ENCODE assay signal across 1 cellular context in genomic region chr2:68594674-68595492, GRCh38.
TF ChIP-seq lines count a peak whose summit lies in the region.

No MANE protein-coding gene starts in this region.

TF ChIP-seq in HepG2, 621 proteins besides CTCF, POLR2A, EP300 and RAD21 (continued from another document and continues in another):
- TF ChIP-seq RNF219 (CRISPR knock-in tag; IDR thresholded peaks at IDR 0.05), result no peak
- TF ChIP-seq TAF1 (CRISPR knock-in tag; IDR thresholded peaks at IDR 0.05), result no peak
- no peak for TF ChIP-seq NFE2 (CRISPR knock-in tag; IDR thresholded peaks at IDR 0.05)
- TF ChIP-seq ZNF800 (CRISPR knock-in tag; IDR thresholded peaks at IDR 0.05), result no peak
- TF ChIP-seq HMGA1 (CRISPR knock-in tag; conservative IDR thresholded peaks at IDR 0.05), result no peak
- no peak for TF ChIP-seq ZNF33A (CRISPR knock-in tag; IDR thresholded peaks at IDR 0.05; ENCODE audit: borderline replicate concordance)
- TF ChIP-seq TBX3 (IDR thresholded peaks at IDR 0.05; ENCODE audit: borderline replicate concordance), result no peak
- no peak for TF ChIP-seq U2AF1 (optimal IDR thresholded peaks at IDR 0.05; ENCODE audit: low read depth, low read length)
- no peak for TF ChIP-seq TBX2 (CRISPR knock-in tag; IDR thresholded peaks at IDR 0.05; ENCODE audit: borderline replicate concordance)
- TF ChIP-seq ZNF609 (CRISPR knock-in tag; IDR thresholded peaks at IDR 0.05; ENCODE audit: borderline replicate concordance), result no peak
- TF ChIP-seq ASH2L (IDR thresholded peaks at IDR 0.05; ENCODE audit: insufficient read length, low read depth, low read length), result peak; percentile 26
- TF ChIP-seq ZNF614 (CRISPR knock-in tag; IDR thresholded peaks at IDR 0.05; ENCODE audit: borderline replicate concordance), result 0 out of 2 replicates have a peak, but pooled peaks have one; percentile 25
- TF ChIP-seq MED1 (CRISPR knock-in tag; IDR thresholded peaks at IDR 0.05), result 0 out of 2 replicates have a peak, but pooled peaks have one; percentile 28
- TF ChIP-seq ZC3H13 (CRISPR knock-in tag; IDR thresholded peaks at IDR 0.05), result no peak
- peak; percentile 76 for TF ChIP-seq FOXA3 (CRISPR knock-in tag; IDR thresholded peaks at IDR 0.05)
- TF ChIP-seq, protein P1, sequence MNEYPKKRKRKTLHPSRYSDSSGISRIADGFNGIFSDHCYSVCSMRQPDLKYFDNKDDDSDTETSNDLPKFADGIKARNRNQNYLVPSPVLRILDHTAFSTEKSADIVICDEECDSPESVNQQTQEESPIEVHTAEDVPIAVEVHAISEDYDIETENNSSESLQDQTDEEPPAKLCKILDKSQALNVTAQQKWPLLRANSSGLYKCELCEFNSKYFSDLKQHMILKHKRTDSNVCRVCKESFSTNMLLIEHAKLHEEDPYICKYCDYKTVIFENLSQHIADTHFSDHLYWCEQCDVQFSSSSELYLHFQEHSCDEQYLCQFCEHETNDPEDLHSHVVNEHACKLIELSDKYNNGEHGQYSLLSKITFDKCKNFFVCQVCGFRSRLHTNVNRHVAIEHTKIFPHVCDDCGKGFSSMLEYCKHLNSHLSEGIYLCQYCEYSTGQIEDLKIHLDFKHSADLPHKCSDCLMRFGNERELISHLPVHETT (CRISPR knock-in tag; conservative IDR thresholded peaks at IDR 0.05), result no peak
- TF ChIP-seq, protein P2, sequence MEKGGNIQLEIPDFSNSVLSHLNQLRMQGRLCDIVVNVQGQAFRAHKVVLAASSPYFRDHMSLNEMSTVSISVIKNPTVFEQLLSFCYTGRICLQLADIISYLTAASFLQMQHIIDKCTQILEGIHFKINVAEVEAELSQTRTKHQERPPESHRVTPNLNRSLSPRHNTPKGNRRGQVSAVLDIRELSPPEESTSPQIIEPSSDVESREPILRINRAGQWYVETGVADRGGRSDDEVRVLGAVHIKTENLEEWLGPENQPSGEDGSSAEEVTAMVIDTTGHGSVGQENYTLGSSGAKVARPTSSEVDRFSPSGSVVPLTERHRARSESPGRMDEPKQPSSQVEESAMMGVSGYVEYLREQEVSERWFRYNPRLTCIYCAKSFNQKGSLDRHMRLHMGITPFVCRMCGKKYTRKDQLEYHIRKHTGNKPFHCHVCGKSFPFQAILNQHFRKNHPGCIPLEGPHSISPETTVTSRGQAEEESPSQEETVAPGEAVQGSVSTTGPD (CRISPR knock-in tag; IDR thresholded peaks at IDR 0.05), result no peak
- TF ChIP-seq ZNF546 (CRISPR knock-in tag; conservative IDR thresholded peaks at IDR 0.05), result no peak
- TF ChIP-seq ZNF280D (CRISPR knock-in tag; IDR thresholded peaks at IDR 0.05), result no peak; the same call in 1 of the 2 replicates
- TF ChIP-seq ZNF276 (CRISPR knock-in tag; IDR thresholded peaks at IDR 0.05; ENCODE audit: low read depth), result no peak
- no peak for TF ChIP-seq ZNF780A (CRISPR knock-in tag; IDR thresholded peaks at IDR 0.05)
- TF ChIP-seq ZNF234 (CRISPR knock-in tag; conservative IDR thresholded peaks at IDR 0.05), result no peak
- no peak for TF ChIP-seq SP4 (CRISPR knock-in tag; IDR thresholded peaks at IDR 0.05)
- TF ChIP-seq KLF13 (CRISPR knock-in tag; IDR thresholded peaks at IDR 0.05), result no peak
- TF ChIP-seq NBN (conservative IDR thresholded peaks at IDR 0.05), result no peak
- TF ChIP-seq, protein P3, sequence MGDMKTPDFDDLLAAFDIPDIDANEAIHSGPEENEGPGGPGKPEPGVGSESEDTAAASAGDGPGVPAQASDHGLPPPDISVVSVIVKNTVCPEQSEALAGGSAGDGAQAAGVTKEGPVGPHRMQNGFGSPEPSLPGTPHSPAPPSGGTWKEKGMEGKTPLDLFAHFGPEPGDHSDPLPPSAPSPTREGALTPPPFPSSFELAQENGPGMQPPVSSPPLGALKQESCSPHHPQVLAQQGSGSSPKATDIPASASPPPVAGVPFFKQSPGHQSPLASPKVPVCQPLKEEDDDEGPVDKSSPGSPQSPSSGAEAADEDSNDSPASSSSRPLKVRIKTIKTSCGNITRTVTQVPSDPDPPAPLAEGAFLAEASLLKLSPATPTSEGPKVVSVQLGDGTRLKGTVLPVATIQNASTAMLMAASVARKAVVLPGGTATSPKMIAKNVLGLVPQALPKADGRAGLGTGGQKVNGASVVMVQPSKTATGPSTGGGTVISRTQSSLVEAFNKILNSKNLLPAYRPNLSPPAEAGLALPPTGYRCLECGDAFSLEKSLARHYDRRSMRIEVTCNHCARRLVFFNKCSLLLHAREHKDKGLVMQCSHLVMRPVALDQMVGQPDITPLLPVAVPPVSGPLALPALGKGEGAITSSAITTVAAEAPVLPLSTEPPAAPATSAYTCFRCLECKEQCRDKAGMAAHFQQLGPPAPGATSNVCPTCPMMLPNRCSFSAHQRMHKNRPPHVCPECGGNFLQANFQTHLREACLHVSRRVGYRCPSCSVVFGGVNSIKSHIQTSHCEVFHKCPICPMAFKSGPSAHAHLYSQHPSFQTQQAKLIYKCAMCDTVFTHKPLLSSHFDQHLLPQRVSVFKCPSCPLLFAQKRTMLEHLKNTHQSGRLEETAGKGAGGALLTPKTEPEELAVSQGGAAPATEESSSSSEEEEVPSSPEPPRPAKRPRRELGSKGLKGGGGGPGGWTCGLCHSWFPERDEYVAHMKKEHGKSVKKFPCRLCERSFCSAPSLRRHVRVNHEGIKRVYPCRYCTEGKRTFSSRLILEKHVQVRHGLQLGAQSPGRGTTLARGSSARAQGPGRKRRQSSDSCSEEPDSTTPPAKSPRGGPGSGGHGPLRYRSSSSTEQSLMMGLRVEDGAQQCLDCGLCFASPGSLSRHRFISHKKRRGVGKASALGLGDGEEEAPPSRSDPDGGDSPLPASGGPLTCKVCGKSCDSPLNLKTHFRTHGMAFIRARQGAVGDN (CRISPR knock-in tag; IDR thresholded peaks at IDR 0.05), result no peak
- no peak for TF ChIP-seq NFATC3 (CRISPR knock-in tag; IDR thresholded peaks at IDR 0.05)
- no peak for TF ChIP-seq ZNF775 (CRISPR knock-in tag; IDR thresholded peaks at IDR 0.05; ENCODE audit: borderline replicate concordance)
- peak; percentile 8; the same call in 1 of the 2 replicates for TF ChIP-seq RXRB (CRISPR knock-in tag; IDR thresholded peaks at IDR 0.05; ENCODE audit: borderline replicate concordance)
- no peak for TF ChIP-seq FIP1L1 (IDR thresholded peaks at IDR 0.05; ENCODE audit: borderline replicate concordance, insufficient read depth, low read depth, low read length)
- TF ChIP-seq CEBPG (CRISPR knock-in tag; IDR thresholded peaks at IDR 0.05), result peak; percentile 45; the same call in 1 of the 2 replicates
- TF ChIP-seq RARA (CRISPR knock-in tag; IDR thresholded peaks at IDR 0.05), result peak; percentile 25; the same call in 1 of the 2 replicates
- no peak for TF ChIP-seq MBNL3 (CRISPR knock-in tag; conservative IDR thresholded peaks at IDR 0.05)
- no peak for TF ChIP-seq ZFP41 (CRISPR knock-in tag; IDR thresholded peaks at IDR 0.05; ENCODE audit: borderline replicate concordance)
- TF ChIP-seq ZNF563 (CRISPR knock-in tag; IDR thresholded peaks at IDR 0.05), result no peak
- TF ChIP-seq ZNF557 (CRISPR knock-in tag; IDR thresholded peaks at IDR 0.05), result no peak
